Comparison of ENCODE assay signal across 22 cellular contexts in the genomic region with DNA sequence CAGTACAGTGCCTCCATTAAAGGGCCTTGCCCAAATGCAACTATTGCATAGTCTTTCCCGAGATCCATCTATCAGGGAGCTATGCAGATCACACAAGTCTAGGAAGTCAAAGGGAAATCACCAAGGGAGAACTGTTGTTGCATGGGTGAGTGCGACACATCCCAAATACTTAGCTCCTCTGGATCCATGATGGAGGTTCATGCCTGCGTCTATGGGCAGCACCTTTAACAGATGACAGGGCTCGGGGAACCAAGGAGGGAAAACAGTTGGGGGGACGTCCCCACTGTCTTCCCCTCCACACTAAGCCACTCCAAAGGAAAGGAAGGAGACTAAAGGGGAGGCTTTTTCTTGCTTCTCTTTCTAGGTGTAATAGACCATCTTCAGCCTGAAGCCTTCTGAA.
DNase-seq lines count a peak whose midpoint lies in the region; ATAC-seq and TF ChIP-seq lines count a peak whose summit lies in the region.
"Had no signal": no experiment of that assay in that cellular context is flagged by ENCODE, and none has a peak within 500 bp of the region (broad histone marks: within the 10 kb centered on the region; RNA-seq: fewer than 3 reads in every experiment).

No MANE protein-coding gene starts in this region.

- H3K4me1 ChIP-seq in DND-41 (ENCODE audit: insufficient read depth, low read length), result no peaks in the 10 kb centered on the region
- H3K4me1 ChIP-seq: Caco-2 had no signal

- no peaks in the 10 kb centered on the region for H4K20me1 ChIP-seq in DND-41 (ENCODE audit: insufficient read depth, low read length)

- peaks cover 28% of the 10 kb centered on the region for H3K36me3 Mint-ChIP-seq in glutamatergic neuron (ENCODE audit: unreplicated experiment)

- TF ChIP-seq CTCF in DND-41 (IDR thresholded peaks at IDR 0.05; ENCODE audit: borderline replicate concordance, extremely low read depth, low read length, poor library complexity, severe bottlenecking), result no peak
- no peak for TF ChIP-seq CTCF in glutamatergic neuron (IDR thresholded peaks at IDR 0.05; ENCODE audit: partially characterized antibody, unreplicated experiment)

- no peaks in the 10 kb centered on the region for H3K36me3 ChIP-seq in DND-41 (ENCODE audit: insufficient read depth, low read length)

- H3K4me3 ChIP-seq in DND-41 (ENCODE audit: low read depth in 1 of 2, low read length in 2 of 2), result no peak overlapping the region

- peaks cover 53% of the 10 kb centered on the region for H3K9me3 ChIP-seq in DND-41 (ENCODE audit: insufficient read depth, low read length, severe bottlenecking)

- H3K27ac ChIP-seq in DND-41 (ENCODE audit: low read length), result no peak overlapping the region
- H3K27ac ChIP-seq: VCaP had no signal

- H3K4me2 ChIP-seq in DND-41 (ENCODE audit: insufficient read depth, low read length), result no peak overlapping the region

- H3K27me3 ChIP-seq in DND-41 (ENCODE audit: insufficient read depth, low read length, poor library complexity), result no peaks in the 10 kb centered on the region

- no peaks in the 10 kb centered on the region for H3K27me3 Mint-ChIP-seq in glutamatergic neuron (ENCODE audit: unreplicated experiment)
- H3K27me3 Mint-ChIP-seq: progenitor cell of endocrine pancreas had no signal

- H3K9me3 Mint-ChIP-seq in glutamatergic neuron (ENCODE audit: unreplicated experiment), result peaks cover 7% of the 10 kb centered on the region

- peak; percentile 25 for DNase-seq in Caki2 (ENCODE audit: low read depth)
- peak; percentile 46 for DNase-seq in DND-41
- peak; percentile 1 for DNase-seq in astrocyte of the hippocampus (ENCODE audit: low read depth, low spot score)
- peak; percentile 14 for DNase-seq in glutamatergic neuron
- DNase-seq in NCI-H1105 (lab: John Stamatoyannopoulos, UW), result no peak
- no peak for DNase-seq in inferior parietal cortex (ENCODE audit: extremely low spot score)
- DNase-seq: activated CD8-positive, alpha-beta memory T cell treated with anti-CD3 and anti-CD28 coated beads for 24 hours; AML-193; central memory CD4-positive, alpha-beta T cell; effector CD8-positive, alpha-beta T cell; GF-D8; HFFc6; Karpas-422; kidney glomerular epithelial cell; NCI-H1436 treated with DMSO at 0.1 percent for 48 hours; SHP77; small intestine; stimulated activated CD4-positive, alpha-beta T cell treated with anti-CD3 and anti-CD28 coated beads, Interleukin-4, amount 100 ng/mL, for 24 hours had no signal

- no peak overlapping the region for H3K4me3 Mint-ChIP-seq in glutamatergic neuron (ENCODE audit: unreplicated experiment)
- H3K4me3 Mint-ChIP-seq: HFFc6 had no signal

- H3K9ac ChIP-seq in DND-41 (ENCODE audit: low read depth, low read length), result no peak overlapping the region

- H3K4me1 Mint-ChIP-seq in glutamatergic neuron (ENCODE audit: low read depth, unreplicated experiment), result no peaks in the 10 kb centered on the region

- no peaks in the 10 kb centered on the region for H3K79me2 ChIP-seq in DND-41 (ENCODE audit: insufficient read depth, low read length)

- H2AFZ ChIP-seq in DND-41 (ENCODE audit: low read depth, low read length), result no peak overlapping the region

- H3K27ac Mint-ChIP-seq in glutamatergic neuron (ENCODE audit: unreplicated experiment), result no peak overlapping the region
- H3K27ac Mint-ChIP-seq: HFFc6, progenitor cell of endocrine pancreas had no signal

- no peak; the same call in 2 of the 3 replicates for ATAC-seq in DND-41 (ENCODE audit: insufficient read depth, low read depth)
- no peak for ATAC-seq in GM18520 (IDR thresholded peaks at IDR 0.05; ENCODE audit: unreplicated experiment)

- in situ Hi-C loops in Caki2 (cut with HindIII; ENCODE audit: low pct_unique_long_range_greater_than_20kb, low sequenced_read_pairs), result no loop called here

Comparison
In these comparisons a context has a peak if more than half of its experiments do, and no peak if none do; other contexts are left out.
1. DNase-seq: peak in Caki2 (single experiment), DND-41 (single experiment), astrocyte of the hippocampus (single experiment) and glutamatergic neuron (single experiment); none in NCI-H1105 (single experiment) and inferior parietal cortex (single experiment).